ENCODE assay signal across 8 cellular contexts in the genomic region with DNA sequence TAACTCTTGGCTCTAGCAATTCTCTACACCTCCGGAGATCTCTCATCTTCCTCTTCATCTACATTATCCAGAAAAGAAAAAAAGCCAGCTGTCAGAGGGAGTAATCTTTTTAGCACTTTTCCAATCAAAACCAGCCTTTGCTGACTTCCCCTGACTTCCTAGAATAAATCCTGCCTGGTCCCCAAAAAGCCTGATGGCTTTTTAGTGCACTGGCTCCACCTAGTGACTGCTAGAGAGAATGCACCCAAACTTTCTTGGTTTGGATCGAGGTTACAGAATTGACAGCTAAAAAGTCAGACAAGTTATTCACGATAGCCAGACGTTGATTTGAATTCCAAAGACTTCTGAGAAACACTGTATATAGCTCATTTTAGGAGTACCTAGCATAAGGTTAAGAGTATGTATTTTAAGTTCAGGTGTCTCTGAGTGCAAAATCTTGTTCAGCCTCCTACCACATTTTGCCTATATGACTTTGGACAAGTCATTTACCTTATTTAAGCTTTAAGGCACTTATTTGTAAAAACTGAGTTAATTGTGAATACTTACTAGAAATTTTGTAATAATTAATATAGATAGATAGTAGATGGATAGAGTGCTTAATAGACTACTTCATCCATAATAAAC.
DNase-seq lines count a peak whose midpoint lies in the region; ATAC-seq and TF ChIP-seq lines count a peak whose summit lies in the region.

No MANE protein-coding gene starts in this region.

- H2AFZ ChIP-seq in IMR-90 (replicated peaks; ENCODE audit: low read length, poor library complexity) (no peak overlapping the region), PC-9 (no peak overlapping the region)

- TF ChIP-seq RAD21 in IMR-90 (IDR thresholded peaks at IDR 0.05; ENCODE audit: low read length), result peak; percentile 89

- no peak overlapping the region for H2AK5ac ChIP-seq in IMR-90 (ENCODE audit: low read depth, low read length)

- H3K56ac ChIP-seq in IMR-90 (ENCODE audit: extremely low read depth, insufficient read depth, low read length), result no peak overlapping the region

- peak in 1 of 4 donors; percentile 49 for ATAC-seq in heart left ventricle
- peak; percentile 93 for ATAC-seq in IMR-90 (ENCODE audit: low read depth)
- ATAC-seq in HG03457 (IDR thresholded peaks at IDR 0.05; ENCODE audit: unreplicated experiment), result no peak

- no peaks in the 10 kb centered on the region for H3K9me3 ChIP-seq in heart left ventricle
- no peaks in the 10 kb centered on the region for H3K9me3 ChIP-seq in IMR-90 (ENCODE audit: control insufficient read depth, insufficient read depth, low read length)
- no peaks in the 10 kb centered on the region for H3K9me3 ChIP-seq in PC-9 (ENCODE audit: insufficient read depth, low read depth)
- no peaks in the 10 kb centered on the region for H3K9me3 ChIP-seq in spleen

- no peak overlapping the region for H3K9ac ChIP-seq in IMR-90 (ENCODE audit: low read depth, low read length)

- H2AK9ac ChIP-seq in IMR-90 (replicated peaks; ENCODE audit: low read depth, low read length, poor library complexity), result no peak overlapping the region

- no TSS peak for BruUV-seq in IMR-90 (replicated peaks; lab: Mats Ljungman, UMichigan)
- BruUV-seq in PC-9 (replicated peaks; lab: Mats Ljungman, UMichigan), result no TSS peak

- H3K4me2 ChIP-seq in IMR-90 (ENCODE audit: low read depth, low read length) (no peak overlapping the region), PC-9 (no peak overlapping the region)

- H4K5ac ChIP-seq in IMR-90 (ENCODE audit: low read depth, low read length), result no peak overlapping the region

- intact Hi-C loops in heart left ventricle (cut with DNase I), result loop anchor here (1.0 to 10.0 kb wide), 14 partner anchors 300 to 1252 kb away; no protein-coding TSS in a partner anchor
- intact Hi-C loops in cardiac septum (cut with DNase I), result loop anchor here (5.0 to 10.0 kb wide), 3 partner anchors 305 to 892 kb away; no protein-coding TSS in a partner anchor
- intact Hi-C loops in IMR-90 (cut with micrococcal nuclease), result loop anchor here (1.0 to 10.0 kb wide), 7 partner anchors 303 to 1442 kb away; no protein-coding TSS in a partner anchor
- intact Hi-C loops in PC-9 (cut with micrococcal nuclease; ENCODE audit: unreplicated experiment), result loop anchor here (1.0 to 10.0 kb wide), 6 partner anchors 305 to 1175 kb away; no protein-coding TSS in a partner anchor
- intact Hi-C loops in spleen (cut with DNase I; ENCODE audit: low total_unique reads), result loop anchor here (2.0 to 10.0 kb wide), 3 partner anchors 304 to 812 kb away; no protein-coding TSS in a partner anchor

- H3K4me3 ChIP-seq in heart left ventricle (no peak overlapping the region), IMR-90 (ENCODE audit: insufficient read depth, low read depth, low read length) (no peak overlapping the region), PC-9 (no peak overlapping the region), astrocyte of the spinal cord (ENCODE audit: low read depth, low read length) (no peak overlapping the region), spleen (no peak overlapping the region)

- CTCF ChIA-PET in IMR-90 (lab: Yijun Ruan, JAX) (interaction anchor here (0.7 to 2.0 kb wide), 9 partner anchors 16 to 912 kb away, joined by 3 to 7 read pairs (median 4); no protein-coding TSS in a partner anchor), PC-9 (lab: Charles Lee) (interaction anchor here (0.6 to 1.7 kb wide), 11 partner anchors 71 to 1265 kb away, joined by 3 to 9 read pairs (median 3); no protein-coding TSS in a partner anchor)

- H3K18ac ChIP-seq in IMR-90 (ENCODE audit: low read depth, low read length), result no peak overlapping the region

- H3K36me3 ChIP-seq in heart left ventricle (no peaks in the 10 kb centered on the region), IMR-90 (ENCODE audit: control insufficient read depth, insufficient read depth, low read length) (no peaks in the 10 kb centered on the region), PC-9 (ENCODE audit: low read depth) (no peaks in the 10 kb centered on the region), spleen (no peaks in the 10 kb centered on the region)

- DNase-seq in heart left ventricle, result peak in 3 of 5 donors; percentile 21 to 25 (median 23)
- DNase-seq in cardiac septum (ENCODE audit: low spot score), result no peak
- DNase-seq in IMR-90, result peak; percentile 41
- peak; percentile 46 to 61 for DNase-seq in PC-9
- DNase-seq in astrocyte of the spinal cord (ENCODE audit: low read depth, low spot score), result peak; percentile 58
- DNase-seq in iPS-NIHi11 (ENCODE audit: low spot score), result peak; percentile 81
- no peak for DNase-seq in spleen

- H3K79me1 ChIP-seq in IMR-90 (ENCODE audit: low read depth in 1 of 2, low read length in 2 of 2), result no peaks in the 10 kb centered on the region

- H3K9me2 ChIP-seq in PC-9 (ENCODE audit: insufficient read depth), result no peaks in the 10 kb centered on the region

- dilution Hi-C loops in IMR-90 (cut with HindIII; ENCODE audit: low sequenced_read_pairs, unreplicated experiment), result no loop called here

- no peaks in the 10 kb centered on the region for H3K9me1 ChIP-seq in IMR-90 (ENCODE audit: insufficient read depth, low read length)

- no peak overlapping the region for H4K91ac ChIP-seq in IMR-90 (ENCODE audit: insufficient read depth, low read depth, low read length)

- no peak overlapping the region for H2BK5ac ChIP-seq in IMR-90 (ENCODE audit: low read depth, low read length, poor library complexity, severe bottlenecking)

- no peak overlapping the region for H2BK15ac ChIP-seq in IMR-90 (ENCODE audit: low read depth, low read length)

- POLR2A ChIA-PET in IMR-90 (lab: Charles Lee; ENCODE audit: unreplicated experiment), result no interaction called here
- POLR2A ChIA-PET in PC-9 (lab: Charles Lee; ENCODE audit: unreplicated experiment), result interaction anchor here (0.6 kb wide), 1 partner anchor 438 kb away, joined by 3 read pairs; no protein-coding TSS in a partner anchor

- TF ChIP-seq POLR2A in heart left ventricle (IDR thresholded peaks at IDR 0.05) (no peak), IMR-90 (IDR thresholded peaks at IDR 0.05; ENCODE audit: low read depth, low read length) (no peak), spleen (IDR thresholded peaks at IDR 0.05) (no peak)

- 2 to 6% (median 3%) methylated on average over 4 of the region's 4 CpGs for WGBS in heart left ventricle, 4 donors
- no CpG with 5 or more reads among the region's 4 CpGs for WGBS in IMR-90 (ENCODE audit: extremely low coverage in 2 of 2, insufficient read length in 1 of 2), 2 experiments
- 3 to 8% (median 6%) methylated on average over 4 of the region's 4 CpGs for WGBS in spleen, 5 donors

- H2BK120ac ChIP-seq in IMR-90 (ENCODE audit: low read depth, low read length), result no peak overlapping the region

- H3K23ac ChIP-seq in IMR-90 (ENCODE audit: low read depth, low read length), result no peak overlapping the region

- no peak overlapping the region for H3K14ac ChIP-seq in IMR-90 (replicated peaks; ENCODE audit: low read depth, low read length)

- H3K27ac ChIP-seq in heart left ventricle (no peak overlapping the region), IMR-90 (ENCODE audit: insufficient read depth, low read length) (no peak overlapping the region), PC-9 (no peak overlapping the region), spleen (no peak overlapping the region)

- H4K20me1 ChIP-seq in IMR-90 (ENCODE audit: insufficient read depth, low read length), result no peaks in the 10 kb centered on the region
- no peaks in the 10 kb centered on the region for H4K20me1 ChIP-seq in PC-9 (ENCODE audit: insufficient read depth)

- H3K4me1 ChIP-seq in heart left ventricle (no peaks in the 10 kb centered on the region), IMR-90 (ENCODE audit: control insufficient read depth, insufficient read depth, low read length) (no peaks in the 10 kb centered on the region), PC-9 (replicated peaks; ENCODE audit: insufficient read depth) (no peaks in the 10 kb centered on the region), spleen (peaks cover 0 to 6% (median 0%) of the 10 kb centered on the region in 6 donors)

- no peak overlapping the region for H4K8ac ChIP-seq in IMR-90 (ENCODE audit: low read depth in 2 of 2, low read length in 2 of 2)

- no peaks in the 10 kb centered on the region for H3K79me2 ChIP-seq in PC-9 (ENCODE audit: low read depth)

- no peak overlapping the region for H3K4ac ChIP-seq in IMR-90 (ENCODE audit: low read depth, low read length)

- H2BK20ac ChIP-seq in IMR-90 (ENCODE audit: low read depth, low read length), result no peak overlapping the region

- H3K27me3 ChIP-seq in heart left ventricle (peaks cover 0 to 4% (median 0%) of the 10 kb centered on the region in 9 donors), IMR-90 (ENCODE audit: control insufficient read depth, insufficient read depth, low read length) (no peaks in the 10 kb centered on the region), PC-9 (ENCODE audit: insufficient read depth, low read depth) (no peaks in the 10 kb centered on the region), spleen (replicated peaks in 1 of 7) (peaks cover 0 to 5% (median 0%) of the 10 kb centered on the region in 7 donors)

- peak; percentile 89 to 98 (median 94) for TF ChIP-seq CTCF in heart left ventricle (IDR thresholded peaks at IDR 0.05)
- TF ChIP-seq CTCF in IMR-90 (conservative IDR thresholded peaks at IDR 0.05; ENCODE audit: low read depth, low read length), result peak; percentile 95
- peak; percentile 98 for TF ChIP-seq CTCF in PC-9 (conservative IDR thresholded peaks at IDR 0.05)
- TF ChIP-seq CTCF in astrocyte of the spinal cord (IDR thresholded peaks at IDR 0.05; ENCODE audit: low read depth, low read length), result peak; percentile 95
- peak; percentile 42 to 92 (median 83) for TF ChIP-seq CTCF in spleen (IDR thresholded peaks at IDR 0.05 in 8 of 11, conservative IDR thresholded peaks at IDR 0.05 in 3 of 11)

- in situ Hi-C loops in IMR-90 (cut with MboI; ENCODE audit: low sequenced_read_pairs), result loop anchor here (5.0 to 25.0 kb wide), 3 partner anchors 300 to 892 kb away; no protein-coding TSS in a partner anchor
- in situ Hi-C loops in astrocyte of the spinal cord (cut with HindIII; ENCODE audit: low sequenced_read_pairs), result no loop called here

- no peaks in the 10 kb centered on the region for H3F3A ChIP-seq in PC-9 (ENCODE audit: insufficient read depth, low read depth)

TF ChIP-seq in IMR-90, 13 proteins besides CTCF, POLR2A, EP300 and RAD21:
- no peak for TF ChIP-seq USF2 (IDR thresholded peaks at IDR 0.05; ENCODE audit: low read depth, low read length)
- peak; percentile 64 for TF ChIP-seq SMC3 (IDR thresholded peaks at IDR 0.05; ENCODE audit: low read depth, low read length)
TF ChIP-seq in IMR-90: peak in this region for 1.

Comparison
In these comparisons a context has a peak if more than half of its experiments do, and no peak if none do; other contexts are left out.
1. DNase-seq: peak in heart left ventricle (3 of 5), IMR-90 (single experiment), PC-9 (2 of 2), astrocyte of the spinal cord (single experiment) and iPS-NIHi11 (single experiment); none in cardiac septum (single experiment) and spleen (single experiment).
2. Peak in every context shown above with its lines, with median percentiles within 50 percentile points of each other: CTCF ChIP-seq.